20 cellular contexts compared by ENCODE assay signal in genomic region chr18:47872426-47872825, GRCh38.
"Had no signal": no experiment of that assay in that cellular context is flagged by ENCODE, and none has a peak within 500 bp of the region (broad histone marks: within the 10 kb centered on the region; RNA-seq: fewer than 3 reads in every experiment).

No MANE protein-coding gene starts in this region.

- H3K4me3 ChIP-seq: MG63, SJSA1, SK-N-MC had no signal

- DNase-seq: Karpas-422, KBM-7, MG63, NCI-H1092, NCI-H1105 treated with DMSO at 0.1 percent for 48 hours, NCI-H1417 treated with DMSO at 0.1 percent for 48 hours, NCI-H146, NCI-H1694 treated with DMSO at 0.1 percent for 48 hours, NCI-H1930, NCI-H2081, NCI-H2107, NCI-H2227 treated with DMSO at 0.1 percent for 48 hours, NCI-H524, NCI-H526 treated with DMSO at 0.1 percent for 48 hours, NCI-H774, Right ventricle myocardium superior, RPMI8226, SIG-M5 had no signal

- H3K27me3 ChIP-seq: MG63, SJSA1 had no signal

- H3K27ac ChIP-seq: SJSA1, SK-N-MC had no signal

- H3K9me3 ChIP-seq: MG63, SJSA1 had no signal
